ENCODE assay signal across 1 cellular context in the genomic region with DNA sequence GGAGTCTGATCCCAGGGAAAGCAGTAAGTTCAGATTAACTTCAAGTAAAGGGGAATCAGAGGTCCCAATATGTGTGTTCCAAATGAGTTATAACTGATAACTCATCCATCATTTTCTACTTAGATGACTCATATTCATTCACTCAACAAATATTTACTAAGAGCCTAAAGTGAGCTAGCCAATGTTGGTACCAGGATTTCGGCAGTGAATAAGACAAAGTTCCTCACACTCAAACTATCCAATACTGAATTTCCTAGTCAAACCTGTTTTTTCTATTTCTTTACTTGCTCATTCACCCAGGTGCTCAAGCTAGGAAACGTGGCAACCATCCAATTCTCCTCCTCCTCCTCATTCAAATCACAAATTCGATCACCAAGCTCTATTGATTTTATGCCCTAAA.
TF ChIP-seq lines count a peak whose summit lies in the region.

No MANE protein-coding gene starts in this region.

TF ChIP-seq in K562, 482 proteins besides CTCF, POLR2A, EP300 and RAD21 (continued from another document and continues in another):
- no peak for TF ChIP-seq ZNF324 (CRISPR knock-in tag; IDR thresholded peaks at IDR 0.05)
- TF ChIP-seq HDAC8 (tag; IDR thresholded peaks at IDR 0.05) = no peak
- no peak for TF ChIP-seq BACH1 (tag; IDR thresholded peaks at IDR 0.05)
- TF ChIP-seq RBM15 (IDR thresholded peaks at IDR 0.05; ENCODE audit: insufficient read depth, low read length) = no peak
- TF ChIP-seq, protein P1, sequence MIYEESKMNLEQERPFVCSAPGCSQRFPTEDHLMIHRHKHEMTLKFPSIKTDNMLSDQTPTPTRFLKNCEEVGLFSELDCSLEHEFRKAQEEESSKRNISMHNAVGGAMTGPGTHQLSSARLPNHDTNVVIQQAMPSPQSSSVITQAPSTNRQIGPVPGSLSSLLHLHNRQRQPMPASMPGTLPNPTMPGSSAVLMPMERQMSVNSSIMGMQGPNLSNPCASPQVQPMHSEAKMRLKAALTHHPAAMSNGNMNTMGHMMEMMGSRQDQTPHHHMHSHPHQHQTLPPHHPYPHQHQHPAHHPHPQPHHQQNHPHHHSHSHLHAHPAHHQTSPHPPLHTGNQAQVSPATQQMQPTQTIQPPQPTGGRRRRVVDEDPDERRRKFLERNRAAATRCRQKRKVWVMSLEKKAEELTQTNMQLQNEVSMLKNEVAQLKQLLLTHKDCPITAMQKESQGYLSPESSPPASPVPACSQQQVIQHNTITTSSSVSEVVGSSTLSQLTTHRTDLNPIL (CRISPR knock-in tag; IDR thresholded peaks at IDR 0.05) = no peak
- TF ChIP-seq ZNF589 (CRISPR knock-in tag; IDR thresholded peaks at IDR 0.05; ENCODE audit: low read depth) = no peak
- TF ChIP-seq PHTF2 (CRISPR knock-in tag; IDR thresholded peaks at IDR 0.05) = no peak
- peak; percentile 90 for TF ChIP-seq MEIS2 (IDR thresholded peaks at IDR 0.05; ENCODE audit: partially characterized antibody)
- TF ChIP-seq KDM2B (CRISPR knock-in tag; IDR thresholded peaks at IDR 0.05) = no peak
- no peak for TF ChIP-seq U2AF1 (optimal IDR thresholded peaks at IDR 0.05; ENCODE audit: low read depth, low read length)
- TF ChIP-seq ELF2 (CRISPR knock-in tag; IDR thresholded peaks at IDR 0.05) = no peak
- no peak for TF ChIP-seq DACH1 (IDR thresholded peaks at IDR 0.05; ENCODE audit: partially characterized antibody)
- TF ChIP-seq TAL1 (IDR thresholded peaks at IDR 0.05) = peak; percentile 12; the same call in 1 of the 2 replicates
- TF ChIP-seq NCOR1 (IDR thresholded peaks at IDR 0.05) = no peak
- peak; percentile 65 for TF ChIP-seq CBFA2T3 (IDR thresholded peaks at IDR 0.05)
- no peak for TF ChIP-seq NCOA4 (IDR thresholded peaks at IDR 0.05; ENCODE audit: partially characterized antibody)
- no peak for TF ChIP-seq MEF2D (tag; conservative IDR thresholded peaks at IDR 0.05; ENCODE audit: low read depth)
- TF ChIP-seq, protein P2, sequence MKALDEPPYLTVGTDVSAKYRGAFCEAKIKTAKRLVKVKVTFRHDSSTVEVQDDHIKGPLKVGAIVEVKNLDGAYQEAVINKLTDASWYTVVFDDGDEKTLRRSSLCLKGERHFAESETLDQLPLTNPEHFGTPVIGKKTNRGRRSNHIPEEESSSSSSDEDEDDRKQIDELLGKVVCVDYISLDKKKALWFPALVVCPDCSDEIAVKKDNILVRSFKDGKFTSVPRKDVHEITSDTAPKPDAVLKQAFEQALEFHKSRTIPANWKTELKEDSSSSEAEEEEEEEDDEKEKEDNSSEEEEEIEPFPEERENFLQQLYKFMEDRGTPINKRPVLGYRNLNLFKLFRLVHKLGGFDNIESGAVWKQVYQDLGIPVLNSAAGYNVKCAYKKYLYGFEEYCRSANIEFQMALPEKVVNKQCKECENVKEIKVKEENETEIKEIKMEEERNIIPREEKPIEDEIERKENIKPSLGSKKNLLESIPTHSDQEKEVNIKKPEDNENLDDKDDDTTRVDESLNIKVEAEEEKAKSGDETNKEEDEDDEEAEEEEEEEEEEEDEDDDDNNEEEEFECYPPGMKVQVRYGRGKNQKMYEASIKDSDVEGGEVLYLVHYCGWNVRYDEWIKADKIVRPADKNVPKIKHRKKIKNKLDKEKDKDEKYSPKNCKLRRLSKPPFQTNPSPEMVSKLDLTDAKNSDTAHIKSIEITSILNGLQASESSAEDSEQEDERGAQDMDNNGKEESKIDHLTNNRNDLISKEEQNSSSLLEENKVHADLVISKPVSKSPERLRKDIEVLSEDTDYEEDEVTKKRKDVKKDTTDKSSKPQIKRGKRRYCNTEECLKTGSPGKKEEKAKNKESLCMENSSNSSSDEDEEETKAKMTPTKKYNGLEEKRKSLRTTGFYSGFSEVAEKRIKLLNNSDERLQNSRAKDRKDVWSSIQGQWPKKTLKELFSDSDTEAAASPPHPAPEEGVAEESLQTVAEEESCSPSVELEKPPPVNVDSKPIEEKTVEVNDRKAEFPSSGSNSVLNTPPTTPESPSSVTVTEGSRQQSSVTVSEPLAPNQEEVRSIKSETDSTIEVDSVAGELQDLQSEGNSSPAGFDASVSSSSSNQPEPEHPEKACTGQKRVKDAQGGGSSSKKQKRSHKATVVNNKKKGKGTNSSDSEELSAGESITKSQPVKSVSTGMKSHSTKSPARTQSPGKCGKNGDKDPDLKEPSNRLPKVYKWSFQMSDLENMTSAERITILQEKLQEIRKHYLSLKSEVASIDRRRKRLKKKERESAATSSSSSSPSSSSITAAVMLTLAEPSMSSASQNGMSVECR (CRISPR knock-in tag; IDR thresholded peaks at IDR 0.05) = no peak
- no peak for TF ChIP-seq POLR3G (IDR thresholded peaks at IDR 0.05; ENCODE audit: extremely low read depth, insufficient read length, insufficient replicate concordance)
- TF ChIP-seq, protein P3, sequence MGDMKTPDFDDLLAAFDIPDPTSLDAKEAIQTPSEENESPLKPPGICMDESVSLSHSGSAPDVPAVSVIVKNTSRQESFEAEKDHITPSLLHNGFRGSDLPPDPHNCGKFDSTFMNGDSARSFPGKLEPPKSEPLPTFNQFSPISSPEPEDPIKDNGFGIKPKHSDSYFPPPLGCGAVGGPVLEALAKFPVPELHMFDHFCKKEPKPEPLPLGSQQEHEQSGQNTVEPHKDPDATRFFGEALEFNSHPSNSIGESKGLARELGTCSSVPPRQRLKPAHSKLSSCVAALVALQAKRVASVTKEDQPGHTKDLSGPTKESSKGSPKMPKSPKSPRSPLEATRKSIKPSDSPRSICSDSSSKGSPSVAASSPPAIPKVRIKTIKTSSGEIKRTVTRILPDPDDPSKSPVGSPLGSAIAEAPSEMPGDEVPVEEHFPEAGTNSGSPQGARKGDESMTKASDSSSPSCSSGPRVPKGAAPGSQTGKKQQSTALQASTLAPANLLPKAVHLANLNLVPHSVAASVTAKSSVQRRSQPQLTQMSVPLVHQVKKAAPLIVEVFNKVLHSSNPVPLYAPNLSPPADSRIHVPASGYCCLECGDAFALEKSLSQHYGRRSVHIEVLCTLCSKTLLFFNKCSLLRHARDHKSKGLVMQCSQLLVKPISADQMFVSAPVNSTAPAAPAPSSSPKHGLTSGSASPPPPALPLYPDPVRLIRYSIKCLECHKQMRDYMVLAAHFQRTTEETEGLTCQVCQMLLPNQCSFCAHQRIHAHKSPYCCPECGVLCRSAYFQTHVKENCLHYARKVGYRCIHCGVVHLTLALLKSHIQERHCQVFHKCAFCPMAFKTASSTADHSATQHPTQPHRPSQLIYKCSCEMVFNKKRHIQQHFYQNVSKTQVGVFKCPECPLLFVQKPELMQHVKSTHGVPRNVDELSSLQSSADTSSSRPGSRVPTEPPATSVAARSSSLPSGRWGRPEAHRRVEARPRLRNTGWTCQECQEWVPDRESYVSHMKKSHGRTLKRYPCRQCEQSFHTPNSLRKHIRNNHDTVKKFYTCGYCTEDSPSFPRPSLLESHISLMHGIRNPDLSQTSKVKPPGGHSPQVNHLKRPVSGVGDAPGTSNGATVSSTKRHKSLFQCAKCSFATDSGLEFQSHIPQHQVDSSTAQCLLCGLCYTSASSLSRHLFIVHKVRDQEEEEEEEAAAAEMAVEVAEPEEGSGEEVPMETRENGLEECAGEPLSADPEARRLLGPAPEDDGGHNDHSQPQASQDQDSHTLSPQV (IDR thresholded peaks at IDR 0.05) = no peak
- no peak for TF ChIP-seq RUNX1 (IDR thresholded peaks at IDR 0.05; ENCODE audit: low read depth)
- TF ChIP-seq ZNF140 (CRISPR knock-in tag; IDR thresholded peaks at IDR 0.05) = no peak
- no peak for TF ChIP-seq NFE2L1 (tag; IDR thresholded peaks at IDR 0.05; ENCODE audit: borderline replicate concordance, low read depth)
- TF ChIP-seq, protein P4, sequence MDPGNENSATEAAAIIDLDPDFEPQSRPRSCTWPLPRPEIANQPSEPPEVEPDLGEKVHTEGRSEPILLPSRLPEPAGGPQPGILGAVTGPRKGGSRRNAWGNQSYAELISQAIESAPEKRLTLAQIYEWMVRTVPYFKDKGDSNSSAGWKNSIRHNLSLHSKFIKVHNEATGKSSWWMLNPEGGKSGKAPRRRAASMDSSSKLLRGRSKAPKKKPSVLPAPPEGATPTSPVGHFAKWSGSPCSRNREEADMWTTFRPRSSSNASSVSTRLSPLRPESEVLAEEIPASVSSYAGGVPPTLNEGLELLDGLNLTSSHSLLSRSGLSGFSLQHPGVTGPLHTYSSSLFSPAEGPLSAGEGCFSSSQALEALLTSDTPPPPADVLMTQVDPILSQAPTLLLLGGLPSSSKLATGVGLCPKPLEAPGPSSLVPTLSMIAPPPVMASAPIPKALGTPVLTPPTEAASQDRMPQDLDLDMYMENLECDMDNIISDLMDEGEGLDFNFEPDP (CRISPR knock-in tag; IDR thresholded peaks at IDR 0.05) = no peak
- TF ChIP-seq SMAD1 (IDR thresholded peaks at IDR 0.05; ENCODE audit: low read depth, low read length, partially characterized antibody) = no peak
- TF ChIP-seq CHD1 (IDR thresholded peaks at IDR 0.05; ENCODE audit: low read length) = no peak
- TF ChIP-seq, protein P5, sequence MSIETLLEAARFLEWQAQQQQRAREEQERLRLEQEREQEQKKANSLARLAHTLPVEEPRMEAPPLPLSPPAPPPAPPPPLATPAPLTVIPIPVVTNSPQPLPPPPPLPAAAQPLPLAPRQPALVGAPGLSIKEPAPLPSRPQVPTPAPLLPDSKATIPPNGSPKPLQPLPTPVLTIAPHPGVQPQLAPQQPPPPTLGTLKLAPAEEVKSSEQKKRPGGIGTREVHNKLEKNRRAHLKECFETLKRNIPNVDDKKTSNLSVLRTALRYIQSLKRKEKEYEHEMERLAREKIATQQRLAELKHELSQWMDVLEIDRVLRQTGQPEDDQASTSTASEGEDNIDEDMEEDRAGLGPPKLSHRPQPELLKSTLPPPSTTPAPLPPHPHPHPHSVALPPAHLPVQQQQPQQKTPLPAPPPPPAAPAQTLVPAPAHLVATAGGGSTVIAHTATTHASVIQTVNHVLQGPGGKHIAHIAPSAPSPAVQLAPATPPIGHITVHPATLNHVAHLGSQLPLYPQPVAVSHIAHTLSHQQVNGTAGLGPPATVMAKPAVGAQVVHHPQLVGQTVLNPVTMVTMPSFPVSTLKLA (conservative IDR thresholded peaks at IDR 0.05) = no peak
- TF ChIP-seq TFAM (CRISPR knock-in tag; conservative IDR thresholded peaks at IDR 0.05) = no peak
- TF ChIP-seq HCFC1 (IDR thresholded peaks at IDR 0.05; ENCODE audit: low read depth, low read length) = no peak
- no peak for TF ChIP-seq ELF1 (tag; IDR thresholded peaks at IDR 0.05)
- no peak for TF ChIP-seq CBX8 (IDR thresholded peaks at IDR 0.05; ENCODE audit: borderline replicate concordance, extremely low read depth, low read depth, low read length, poor library complexity, severe bottlenecking)
- TF ChIP-seq, protein P6, sequence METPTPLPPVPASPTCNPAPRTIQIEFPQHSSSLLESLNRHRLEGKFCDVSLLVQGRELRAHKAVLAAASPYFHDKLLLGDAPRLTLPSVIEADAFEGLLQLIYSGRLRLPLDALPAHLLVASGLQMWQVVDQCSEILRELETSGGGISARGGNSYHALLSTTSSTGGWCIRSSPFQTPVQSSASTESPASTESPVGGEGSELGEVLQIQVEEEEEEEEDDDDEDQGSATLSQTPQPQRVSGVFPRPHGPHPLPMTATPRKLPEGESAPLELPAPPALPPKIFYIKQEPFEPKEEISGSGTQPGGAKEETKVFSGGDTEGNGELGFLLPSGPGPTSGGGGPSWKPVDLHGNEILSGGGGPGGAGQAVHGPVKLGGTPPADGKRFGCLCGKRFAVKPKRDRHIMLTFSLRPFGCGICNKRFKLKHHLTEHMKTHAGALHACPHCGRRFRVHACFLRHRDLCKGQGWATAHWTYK (CRISPR knock-in tag; IDR thresholded peaks at IDR 0.05) = no peak
- no peak for TF ChIP-seq SREBF2 (CRISPR knock-in tag; IDR thresholded peaks at IDR 0.05)
- TF ChIP-seq CBFA2T2 (conservative IDR thresholded peaks at IDR 0.05) = peak; percentile 56
- no peak for TF ChIP-seq PTBP1 (IDR thresholded peaks at IDR 0.05; ENCODE audit: low read depth, low read length)
- TF ChIP-seq KAT7 (CRISPR knock-in tag; IDR thresholded peaks at IDR 0.05; ENCODE audit: borderline replicate concordance) = no peak
- TF ChIP-seq, protein P7, sequence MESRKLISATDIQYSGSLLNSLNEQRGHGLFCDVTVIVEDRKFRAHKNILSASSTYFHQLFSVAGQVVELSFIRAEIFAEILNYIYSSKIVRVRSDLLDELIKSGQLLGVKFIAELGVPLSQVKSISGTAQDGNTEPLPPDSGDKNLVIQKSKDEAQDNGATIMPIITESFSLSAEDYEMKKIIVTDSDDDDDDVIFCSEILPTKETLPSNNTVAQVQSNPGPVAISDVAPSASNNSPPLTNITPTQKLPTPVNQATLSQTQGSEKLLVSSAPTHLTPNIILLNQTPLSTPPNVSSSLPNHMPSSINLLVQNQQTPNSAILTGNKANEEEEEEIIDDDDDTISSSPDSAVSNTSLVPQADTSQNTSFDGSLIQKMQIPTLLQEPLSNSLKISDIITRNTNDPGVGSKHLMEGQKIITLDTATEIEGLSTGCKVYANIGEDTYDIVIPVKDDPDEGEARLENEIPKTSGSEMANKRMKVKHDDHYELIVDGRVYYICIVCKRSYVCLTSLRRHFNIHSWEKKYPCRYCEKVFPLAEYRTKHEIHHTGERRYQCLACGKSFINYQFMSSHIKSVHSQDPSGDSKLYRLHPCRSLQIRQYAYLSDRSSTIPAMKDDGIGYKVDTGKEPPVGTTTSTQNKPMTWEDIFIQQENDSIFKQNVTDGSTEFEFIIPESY (CRISPR knock-in tag; IDR thresholded peaks at IDR 0.05) = no peak
- TF ChIP-seq TCFL5 (CRISPR knock-in tag; conservative IDR thresholded peaks at IDR 0.05) = no peak
- TF ChIP-seq MTA3 (IDR thresholded peaks at IDR 0.05; ENCODE audit: borderline replicate concordance) = no peak
- no peak for TF ChIP-seq BCL6 (CRISPR knock-in tag; IDR thresholded peaks at IDR 0.05)
- no peak for TF ChIP-seq ETV5 (CRISPR knock-in tag; IDR thresholded peaks at IDR 0.05; ENCODE audit: low read depth)
- TF ChIP-seq ZNF717 (CRISPR knock-in tag; IDR thresholded peaks at IDR 0.05) = no peak
- no peak for TF ChIP-seq MIER1 (IDR thresholded peaks at IDR 0.05; ENCODE audit: low read depth)
- TF ChIP-seq, protein P8, sequence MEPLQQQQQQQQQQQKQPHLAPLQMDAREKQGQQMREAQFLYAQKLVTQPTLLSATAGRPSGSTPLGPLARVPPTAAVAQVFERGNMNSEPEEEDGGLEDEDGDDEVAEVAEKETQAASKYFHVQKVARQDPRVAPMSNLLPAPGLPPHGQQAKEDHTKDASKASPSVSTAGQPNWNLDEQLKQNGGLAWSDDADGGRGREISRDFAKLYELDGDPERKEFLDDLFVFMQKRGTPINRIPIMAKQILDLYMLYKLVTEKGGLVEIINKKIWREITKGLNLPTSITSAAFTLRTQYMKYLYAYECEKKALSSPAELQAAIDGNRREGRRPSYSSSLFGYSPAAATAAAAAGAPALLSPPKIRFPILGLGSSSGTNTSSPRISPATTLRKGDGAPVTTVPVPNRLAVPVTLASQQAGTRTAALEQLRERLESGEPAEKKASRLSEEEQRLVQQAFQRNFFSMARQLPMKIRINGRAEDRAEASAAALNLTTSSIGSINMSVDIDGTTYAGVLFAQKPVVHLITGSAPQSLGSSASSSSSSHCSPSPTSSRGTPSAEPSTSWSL (CRISPR knock-in tag; IDR thresholded peaks at IDR 0.05; ENCODE audit: borderline replicate concordance) = no peak
- no peak for TF ChIP-seq ZZZ3 (IDR thresholded peaks at IDR 0.05)
- no peak for TF ChIP-seq SLC30A9 (CRISPR knock-in tag; IDR thresholded peaks at IDR 0.05)
- TF ChIP-seq, protein P9, sequence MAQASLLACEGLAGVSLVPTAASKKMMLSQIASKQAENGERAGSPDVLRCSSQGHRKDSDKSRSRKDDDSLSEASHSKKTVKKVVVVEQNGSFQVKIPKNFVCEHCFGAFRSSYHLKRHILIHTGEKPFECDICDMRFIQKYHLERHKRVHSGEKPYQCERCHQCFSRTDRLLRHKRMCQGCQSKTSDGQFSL (CRISPR knock-in tag; IDR thresholded peaks at IDR 0.05) = no peak
- TF ChIP-seq, protein P9 (tag; IDR thresholded peaks at IDR 0.05) = no peak
- TF ChIP-seq RCOR1 (IDR thresholded peaks at IDR 0.05; ENCODE audit: borderline replicate concordance in 1 of 2, low read depth in 2 of 2, low read length in 2 of 2) = no peak
